Comparison of ENCODE assay signal across 15 cellular contexts in the genomic region with DNA sequence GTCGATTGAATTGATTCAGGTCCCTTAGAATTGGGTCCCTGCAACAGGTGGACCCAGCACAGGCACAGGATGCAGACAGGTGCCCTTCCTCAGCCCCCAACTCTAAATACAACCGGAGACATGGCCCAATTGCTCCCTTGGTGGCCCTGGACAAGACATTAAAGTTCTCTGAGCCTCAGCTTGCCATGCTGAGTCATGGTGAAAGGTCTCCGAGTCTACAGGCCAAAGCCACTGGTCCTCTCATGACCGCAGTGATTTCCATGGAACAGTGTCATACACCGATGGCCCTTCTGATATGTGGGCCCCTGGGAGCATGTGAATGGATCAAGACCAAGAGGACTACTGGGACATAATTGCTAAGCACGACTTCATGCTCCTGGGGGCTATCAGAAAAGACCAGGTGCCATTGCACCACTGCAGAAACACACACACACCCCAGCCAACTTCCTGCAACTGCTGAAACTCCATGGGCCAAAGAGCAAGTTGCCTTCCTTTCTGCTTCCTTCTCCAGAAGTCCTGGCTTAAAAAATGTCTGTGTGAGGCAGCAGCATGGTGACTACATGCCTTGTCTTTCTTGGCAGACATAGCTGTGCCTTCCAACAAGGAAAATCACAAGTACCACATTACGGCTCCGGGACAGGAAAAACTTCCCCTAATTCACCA. TPM values are rescaled to one million over a fixed set of nuclear protein-coding genes. Genes with fewer than 3 reads are reported as not detected.
A peak's percentile ranks its signal among the peaks of the same experiment; 100 is the strongest.
DNase-seq lines count a peak whose midpoint lies in the region; ATAC-seq and TF ChIP-seq lines count a peak whose summit lies in the region.
"Had no signal": no experiment of that assay in that cellular context is flagged by ENCODE, and none has a peak within 500 bp of the region (broad histone marks: within the 10 kb centered on the region; RNA-seq: fewer than 3 reads in every experiment).

No MANE protein-coding gene starts in this region.

- no peak overlapping the region for H3K4ac ChIP-seq in neuronal stem cell (ENCODE audit: low read length)

- H3K4me2 ChIP-seq in neuronal stem cell (ENCODE audit: insufficient read depth, low read length, poor library complexity, severe bottlenecking) = no peak overlapping the region

- H3K23ac ChIP-seq in neuronal stem cell (ENCODE audit: low read depth, low read length, poor library complexity) = peak overlapping the region; percentile 29

- peak overlapping the region; percentile 88 to 100 (median 96) for H3K27ac Mint-ChIP-seq in CD4-positive, CD25-positive, alpha-beta regulatory T cell
- H3K27ac Mint-ChIP-seq in HFFc6 = peak overlapping the region; percentile 16; the same call in 1 of the 2 replicates
- H3K27ac Mint-ChIP-seq in central memory CD8-positive, alpha-beta T cell (ENCODE audit: low read depth) = peak overlapping the region; percentile 99

- H3K4me1 ChIP-seq in CD4-positive, CD25-positive, alpha-beta regulatory T cell (ENCODE audit: control insufficient read depth, insufficient read depth, low read length, poor library complexity, severe bottlenecking) = peaks cover 80% of the 10 kb centered on the region
- H3K4me1 ChIP-seq in neuronal stem cell (ENCODE audit: control insufficient read depth in 2 of 2, insufficient read depth in 1 of 2, low read depth in 1 of 2, low read length in 2 of 2) = peaks cover 9 to 12% of the 10 kb centered on the region in 2 donors
- peaks cover 37 to 64% (median 49%) of the 10 kb centered on the region in 4 donors for H3K4me1 ChIP-seq in esophagus muscularis mucosa

- TF ChIP-seq EP300 in esophagus muscularis mucosa (IDR thresholded peaks at IDR 0.05) = no peak

- peaks cover 45% of the 10 kb centered on the region for H3K36me3 Mint-ChIP-seq in CD4-positive, CD25-positive, alpha-beta regulatory T cell
- H3K36me3 Mint-ChIP-seq in HFFc6 (ENCODE audit: low read depth) = peaks cover 32% of the 10 kb centered on the region
- H3K36me3 Mint-ChIP-seq in central memory CD8-positive, alpha-beta T cell (ENCODE audit: insufficient read depth) = peaks cover 37% of the 10 kb centered on the region

- no peak overlapping the region for H3K4me3 ChIP-seq in CD4-positive, CD25-positive, alpha-beta regulatory T cell (ENCODE audit: low read depth, low read length)
- H3K4me3 ChIP-seq in neuronal stem cell (ENCODE audit: low read length in 2 of 2) (no peak overlapping the region), esophagus muscularis mucosa (no peak overlapping the region)

- no peak overlapping the region for H3K18ac ChIP-seq in neuronal stem cell (ENCODE audit: low read length)

- H3K14ac ChIP-seq in neuronal stem cell (ENCODE audit: low read length) = no peak overlapping the region

- peaks cover 25% of the 10 kb centered on the region for H3K36me3 ChIP-seq in CD4-positive, CD25-positive, alpha-beta regulatory T cell (ENCODE audit: control insufficient read depth, insufficient read depth, low read length)
- H3K36me3 ChIP-seq in neuronal stem cell (replicated peaks in 1 of 2; ENCODE audit: control insufficient read depth in 2 of 2, insufficient read depth in 2 of 2, low read length in 2 of 2) (peaks cover 0 to 2% of the 10 kb centered on the region in 2 donors), esophagus muscularis mucosa (peaks cover 0 to 34% (median 18%) of the 10 kb centered on the region in 4 donors)

- no peak overlapping the region for H2BK12ac ChIP-seq in neuronal stem cell (ENCODE audit: low read length)

- peaks cover 0 to 1% (median 0%) of the 10 kb centered on the region in 7 donors for H3K9me3 Mint-ChIP-seq in CD4-positive, CD25-positive, alpha-beta regulatory T cell
- H3K9me3 Mint-ChIP-seq in HFFc6 = no peaks in the 10 kb centered on the region
- no peaks in the 10 kb centered on the region for H3K9me3 Mint-ChIP-seq in central memory CD8-positive, alpha-beta T cell

- DNase-seq in CD4-positive, CD25-positive, alpha-beta regulatory T cell = no peak
- no peak for DNase-seq in HFFc6
- DNase-seq in central memory CD8-positive, alpha-beta T cell (ENCODE audit: low spot score in 2 of 2) = no peak
- no peak for DNase-seq in neuronal stem cell (ENCODE audit: low spot score)
- no peak for DNase-seq in HT-29 (ENCODE audit: low spot score)
- DNase-seq in esophagus muscularis mucosa (ENCODE audit: extremely low spot score) = no peak
- DNase-seq: GDM1; mesenchymal stem cell; NCI-H2227 treated with DMSO at 0.1 percent for 48 hours; posterior cingulate gyrus; stimulated activated CD4-positive, alpha-beta T cell treated with anti-CD3 and anti-CD28 coated beads, Interleukin-15, amount 100 ng/mL, for 24 hours had no signal

- H3K79me1 ChIP-seq in neuronal stem cell (ENCODE audit: low read depth, low read length) = no peaks in the 10 kb centered on the region

- H2BK120ac ChIP-seq in neuronal stem cell (ENCODE audit: low read depth, low read length) = no peak overlapping the region

- H3K4me1 Mint-ChIP-seq in CD4-positive, CD25-positive, alpha-beta regulatory T cell = peaks cover 40 to 100% (median 88%) of the 10 kb centered on the region in 4 donors
- H3K4me1 Mint-ChIP-seq in HFFc6 (ENCODE audit: low read depth) = peaks cover 43% of the 10 kb centered on the region
- H3K4me1 Mint-ChIP-seq in central memory CD8-positive, alpha-beta T cell = peaks cover 89% of the 10 kb centered on the region

- H3K27ac ChIP-seq in CD4-positive, CD25-positive, alpha-beta regulatory T cell (ENCODE audit: insufficient read depth, low read length, poor library complexity, severe bottlenecking) = peak overlapping the region; percentile 66
- H3K27ac ChIP-seq in neuronal stem cell (replicated peaks; ENCODE audit: low read length) (no peak overlapping the region), esophagus muscularis mucosa (replicated peaks in 1 of 4) (peak overlapping the region in 1 of 4 donors; percentile 26)

- H2AK5ac ChIP-seq in neuronal stem cell (ENCODE audit: low read depth, low read length) = no peak overlapping the region

- no peak overlapping the region for H4K91ac ChIP-seq in neuronal stem cell (ENCODE audit: low read depth, low read length, poor library complexity)

- no peak for ATAC-seq in CD4-positive, CD25-positive, alpha-beta regulatory T cell (ENCODE audit: low read depth in 2 of 2)
- no peak for ATAC-seq in central memory CD8-positive, alpha-beta T cell (replicated peaks; ENCODE audit: extremely low read depth, poor library complexity, severe bottlenecking)
- ATAC-seq in HG03342 (IDR thresholded peaks at IDR 0.05; ENCODE audit: unreplicated experiment) = no peak

- no peaks in the 10 kb centered on the region for H3K27me3 ChIP-seq in CD4-positive, CD25-positive, alpha-beta regulatory T cell (ENCODE audit: control insufficient read depth, insufficient read depth, low read length)
- H3K27me3 ChIP-seq in neuronal stem cell (ENCODE audit: control insufficient read depth in 3 of 3, insufficient read depth in 3 of 3, low read depth in 1 of 3, low read length in 3 of 3) (peaks cover 0 to 3% (median 0%) of the 10 kb centered on the region in 3 experiments), esophagus muscularis mucosa (no peaks in the 10 kb centered on the region)

- H3K27me3 Mint-ChIP-seq in CD4-positive, CD25-positive, alpha-beta regulatory T cell = no peaks in the 10 kb centered on the region
- H3K27me3 Mint-ChIP-seq in HFFc6 (ENCODE audit: insufficient read depth) = peaks cover 3% of the 10 kb centered on the region
- H3K27me3 Mint-ChIP-seq in central memory CD8-positive, alpha-beta T cell = no peaks in the 10 kb centered on the region

- H2AFZ ChIP-seq in neuronal stem cell (ENCODE audit: low read length) = no peak overlapping the region

- H3K9me3 ChIP-seq in CD4-positive, CD25-positive, alpha-beta regulatory T cell (ENCODE audit: control insufficient read depth in 2 of 2, low read length in 2 of 2) = no peaks in the 10 kb centered on the region
- H3K9me3 ChIP-seq in neuronal stem cell (replicated peaks in 1 of 2; ENCODE audit: control insufficient read depth in 2 of 2, insufficient read depth in 1 of 2, low read depth in 1 of 2, low read length in 2 of 2) (peaks cover 0 to 1% of the 10 kb centered on the region in 2 donors), esophagus muscularis mucosa (no peaks in the 10 kb centered on the region)

- no peak overlapping the region for H4K8ac ChIP-seq in neuronal stem cell (ENCODE audit: low read depth, low read length)

- H3K9ac ChIP-seq in neuronal stem cell (ENCODE audit: low read depth, low read length, poor library complexity) = no peak overlapping the region

- no CpG with 5 or more reads among the region's 8 CpGs for WGBS in neuronal stem cell (ENCODE audit: extremely low coverage in 2 of 2, insufficient read length in 2 of 2, insufficient replicate concordance in 1 of 2), 2 donors
- WGBS in esophagus muscularis mucosa = 90% methylated on average over 5 of the region's 8 CpGs

- H2BK15ac ChIP-seq in neuronal stem cell (ENCODE audit: low read length) = no peak overlapping the region

- TF ChIP-seq CTCF in HFFc6 (IDR thresholded peaks at IDR 0.05) (no peak), esophagus muscularis mucosa (IDR thresholded peaks at IDR 0.05) (no peak)

- intact Hi-C loops in esophagus muscularis mucosa (cut with DNase I) = no loop called here

- peak overlapping the region in 3 of 4 donors; percentile 36 to 91 (median 66) for H3K4me3 Mint-ChIP-seq in CD4-positive, CD25-positive, alpha-beta regulatory T cell
- H3K4me3 Mint-ChIP-seq in HFFc6 = no peak overlapping the region
- no peak overlapping the region for H3K4me3 Mint-ChIP-seq in central memory CD8-positive, alpha-beta T cell

- H2BK5ac ChIP-seq in neuronal stem cell (ENCODE audit: low read length) = no peak overlapping the region

- no peak for TF ChIP-seq POLR2A in esophagus muscularis mucosa (IDR thresholded peaks at IDR 0.05; ENCODE audit: low read depth)

RNA-seq across cellular contexts. Expression of gene TBC1D2B, which starts 38.8 kb away (rescaled TPM):
- 117 TPM for total RNA-seq in CD4-positive, CD25-positive, alpha-beta regulatory T cell
- 10 to 100 TPM; 12.2 to 17.9 (median 15.4) TPM for polyA plus RNA-seq in CD4-positive, CD25-positive, alpha-beta regulatory T cell
- 10 to 100 TPM; 34.1 to 42.5 (median 38.0) TPM for total RNA-seq in HFFc6 (2021; fragmentation: NEBNext Ultra II Directional; extraction: Animal tissue kit (Norgen Biotek cat#: 25700))
- polyA plus RNA-seq in neuronal stem cell (2013, experiment 1 of 2) = 8.2 TPM
- polyA plus RNA-seq in neuronal stem cell (2013, experiment 2 of 2) = 8.4 TPM
- total RNA-seq in HT-29 (2014; rRNA removed; shearing (Covaris generic)) = 20.4 and 25.1 TPM in 2 replicates
- total RNA-seq in esophagus muscularis mucosa = 10 to 100 TPM; 31.3 to 58.8 (median 32.7) TPM

RNA-seq across cellular contexts. Expression of gene SH2D7, which starts 53.6 kb away (rescaled TPM):
- not detected for total RNA-seq in CD4-positive, CD25-positive, alpha-beta regulatory T cell
- under 1 TPM in 1 of 4 donors, not detected in 3; 0.09 TPM for polyA plus RNA-seq in CD4-positive, CD25-positive, alpha-beta regulatory T cell
- total RNA-seq in HFFc6 (2021; fragmentation: NEBNext Ultra II Directional; extraction: Animal tissue kit (Norgen Biotek cat#: 25700)) = not detected
- not detected for polyA plus RNA-seq in neuronal stem cell (2013, experiment 1 of 2)
- polyA plus RNA-seq in neuronal stem cell (2013, experiment 2 of 2) = not detected
- total RNA-seq in HT-29 (2014; rRNA removed; shearing (Covaris generic)) = 0.05 TPM in 1 of 2 replicates, not detected in the other
- total RNA-seq in esophagus muscularis mucosa = not detected
- total RNA-seq: fibroblast of villous mesenchyme, SK-MEL-5, ureter had no signal

Comparison
In these comparisons a context has a peak if more than half of its experiments do, and no peak if none do; other contexts are left out.
1. H3K27ac Mint-ChIP-seq: peak in every context shown above with its lines; median percentile 99 in central memory CD8-positive, alpha-beta T cell; 96 in CD4-positive, CD25-positive, alpha-beta regulatory T cell; 16 in HFFc6.
2. H3K4me3 Mint-ChIP-seq: peak in CD4-positive, CD25-positive, alpha-beta regulatory T cell (3 of 4); none in HFFc6 (single experiment) and central memory CD8-positive, alpha-beta T cell (single experiment).